In genomic region chr12:54281261-54281638, GRCh38 we compare ENCODE assay signal across 9 cellular contexts. TPM values are rescaled to one million over a fixed set of nuclear protein-coding genes. Genes with fewer than 3 reads are reported as not detected.
DNase-seq lines count a peak whose midpoint lies in the region; ATAC-seq and TF ChIP-seq lines count a peak whose summit lies in the region.
"Not testable (repeated sequence)": the region's sequence is repeated elsewhere in the genome, so short reads cannot be mapped to it uniquely, and the experiment has no call there.
"Had no signal": no experiment of that assay in that cellular context is flagged by ENCODE, and none has a peak within 500 bp of the region (broad histone marks: within the 10 kb centered on the region; RNA-seq: fewer than 3 reads in every experiment).

No MANE protein-coding gene starts in this region.

- not testable (repeated sequence) for H3K4me3 Mint-ChIP-seq in CD4-positive, alpha-beta T cell

- peak overlapping the region; percentile 75 for H4K8ac ChIP-seq in trophoblast cell (ENCODE audit: low read depth, low read length)

- TF ChIP-seq POLR2A in right lobe of liver (IDR thresholded peaks at IDR 0.05): not testable (repeated sequence)

- peaks cover 21% of the 10 kb centered on the region for H3K4me1 Mint-ChIP-seq in CD4-positive, alpha-beta T cell (ENCODE audit: low read depth)

- H2BK120ac ChIP-seq in trophoblast cell (ENCODE audit: insufficient read depth, low read length, poor library complexity): peak overlapping the region; percentile 9

- H2BK5ac ChIP-seq in trophoblast cell (ENCODE audit: low read depth, low read length, poor library complexity): peak overlapping the region; percentile 81

- H4K12ac ChIP-seq in trophoblast cell (ENCODE audit: low read depth, low read length): peak overlapping the region; percentile 61

- not testable (repeated sequence) for DNase-seq in CD4-positive, alpha-beta T cell; RWPE2 (ENCODE audit: low spot score); cardiac fibroblast (ENCODE audit: low read depth in 2 of 2); fibroblast of villous mesenchyme (ENCODE audit: low read depth); right lobe of liver; trophoblast cell; tibial artery

- not testable (repeated sequence) for ATAC-seq in CD4-positive, alpha-beta T cell (ENCODE audit: poor library complexity); RWPE2 (ENCODE audit: low read depth); right lobe of liver

- CTCF ChIA-PET in CD4-positive, alpha-beta T cell (lab: Charles Lee): interaction anchor here (0.8 to 1.1 kb wide), 4 partner anchors 15 to 88 kb away, joined by 3 to 4 read pairs (median 3); no protein-coding TSS in a partner anchor

- H3K4me3 ChIP-seq in HUES48 (ENCODE audit: low read depth, low read length) (peak overlapping the region; percentile 95), RWPE2 (ENCODE audit: severe bottlenecking) (peak overlapping the region; percentile 60), cardiac fibroblast (replicated peaks in 1 of 2; ENCODE audit: low read depth in 2 of 2, low read length in 2 of 2) (peak overlapping the region; percentile 82 to 87), fibroblast of villous mesenchyme (ENCODE audit: low read depth, low read length) (peak overlapping the region; percentile 99), right lobe of liver (peak overlapping the region; percentile 66 to 90 (median 72)), trophoblast cell (ENCODE audit: low read depth, low read length) (peak overlapping the region; percentile 86), tibial artery (peak overlapping the region; percentile 60 to 71)

- H3K14ac ChIP-seq in trophoblast cell (ENCODE audit: low read length): peak overlapping the region; percentile 82

- peak overlapping the region; percentile 46 for H3K4me2 ChIP-seq in trophoblast cell (ENCODE audit: low read length)

- H3K18ac ChIP-seq in trophoblast cell (ENCODE audit: low read length): peak overlapping the region; percentile 17

- not testable (repeated sequence) for H2AFZ ChIP-seq in trophoblast cell (ENCODE audit: insufficient read depth, low read length, poor library complexity)

- POLR2A ChIA-PET in CD4-positive, alpha-beta T cell (lab: Charles Lee): interaction anchor here (0.6 to 3.4 kb wide), 7 partner anchors 10 to 77 kb away, joined by 3 to 82 read pairs (median 29); partner anchors contain the start of gene COPZ1

- H3K36me3 ChIP-seq in HUES48 (ENCODE audit: control insufficient read depth, insufficient read depth, low read length): peaks cover 66% of the 10 kb centered on the region
- H3K36me3 ChIP-seq in RWPE2 (ENCODE audit: low read depth): peaks cover 82% of the 10 kb centered on the region
- H3K36me3 ChIP-seq in right lobe of liver: peaks cover 12 to 44% (median 35%) of the 10 kb centered on the region in 4 donors
- peaks cover 14 to 31% of the 10 kb centered on the region in 2 experiments for H3K36me3 ChIP-seq in trophoblast cell (ENCODE audit: control insufficient read depth in 1 of 2, insufficient read depth in 2 of 2, low read length in 2 of 2)
- peaks cover 40 to 43% (median 41%) of the 10 kb centered on the region in 3 donors for H3K36me3 ChIP-seq in tibial artery

- H3K79me2 ChIP-seq in trophoblast cell (ENCODE audit: control insufficient read depth, insufficient read depth, low read length, poor library complexity): peaks cover 18% of the 10 kb centered on the region

- intact Hi-C loops in CD4-positive, alpha-beta T cell (cut with DNase I, micrococcal nuclease): loop anchor here (2.0 kb wide), 2 partner anchors 44 to 78 kb away; partner anchors contain the start of gene COPZ1 (in 1 of the 2)
- intact Hi-C loops in right lobe of liver (cut with DNase I): not testable (repeated sequence)
- intact Hi-C loops in tibial artery (cut with DNase I; ENCODE audit: low total_unique reads): loop anchor here (2.0 kb wide), 1 partner anchor 78 kb away; no protein-coding TSS in a partner anchor

- not testable (repeated sequence) for H3K27me3 ChIP-seq in CD4-positive, alpha-beta T cell (ENCODE audit: control insufficient read depth, insufficient read depth, low read length); HUES48 (ENCODE audit: control insufficient read depth, insufficient read depth, low read length); RWPE2 (ENCODE audit: insufficient read depth, poor library complexity, severe bottlenecking); right lobe of liver; trophoblast cell (ENCODE audit: insufficient read depth, low read length); tibial artery

- WGBS in right lobe of liver (ENCODE audit: insufficient coverage, low coverage, low lambda C conversion rate, missing lambda C conversion rate): 0% methylated on average over 10 of the region's 10 CpGs
- WGBS in trophoblast cell (ENCODE audit: extremely low coverage, insufficient coverage, insufficient read length): no CpG with 5 or more reads among the region's 10 CpGs

- H2AK5ac ChIP-seq in trophoblast cell (ENCODE audit: low read length): peak overlapping the region; percentile 62

- H3K9me3 ChIP-seq in CD4-positive, alpha-beta T cell (ENCODE audit: control insufficient read depth, low read length); HUES48 (ENCODE audit: control insufficient read depth, insufficient read depth, low read length); RWPE2 (ENCODE audit: severe bottlenecking); right lobe of liver; trophoblast cell (ENCODE audit: insufficient read depth, low read depth, low read length); tibial artery: not testable (repeated sequence)

- peak overlapping the region; percentile 93 for H3K27ac ChIP-seq in CD4-positive, alpha-beta T cell (ENCODE audit: low read depth, low read length)
- peak overlapping the region; percentile 97 for H3K27ac ChIP-seq in HUES48 (ENCODE audit: low read depth, low read length)
- H3K27ac ChIP-seq in RWPE2 (ENCODE audit: poor library complexity, severe bottlenecking): peak overlapping the region; percentile 86
- H3K27ac ChIP-seq in right lobe of liver: peak overlapping the region; percentile 73 to 92 (median 90)
- H3K27ac ChIP-seq in trophoblast cell (ENCODE audit: low read depth, low read length): peak overlapping the region; percentile 77
- peak overlapping the region; percentile 90 to 91 for H3K27ac ChIP-seq in tibial artery

- H3K27ac Mint-ChIP-seq in CD4-positive, alpha-beta T cell: not testable (repeated sequence)

- H3K9me3 Mint-ChIP-seq in CD4-positive, alpha-beta T cell: not testable (repeated sequence)

- not testable (repeated sequence) for H3K23ac ChIP-seq in trophoblast cell (ENCODE audit: low read length)

- H3K36me3 Mint-ChIP-seq in CD4-positive, alpha-beta T cell (ENCODE audit: low read depth): not testable (repeated sequence)

- H3K9ac ChIP-seq in HUES48 (ENCODE audit: low read depth, low read length): peak overlapping the region; percentile 100
- H3K9ac ChIP-seq in trophoblast cell (ENCODE audit: low read length): peak overlapping the region; percentile 96

- TF ChIP-seq CTCF in CD4-positive, alpha-beta T cell (IDR thresholded peaks at IDR 0.05); RWPE2 (IDR thresholded peaks at IDR 0.05; ENCODE audit: poor library complexity, severe bottlenecking); cardiac fibroblast (IDR thresholded peaks at IDR 0.05; ENCODE audit: low read depth, low read length); fibroblast of villous mesenchyme (IDR thresholded peaks at IDR 0.05; ENCODE audit: insufficient read depth, low read depth, low read length); right lobe of liver (IDR thresholded peaks at IDR 0.05); tibial artery (IDR thresholded peaks at IDR 0.05): not testable (repeated sequence)

- H3K4me1 ChIP-seq in HUES48 (ENCODE audit: control insufficient read depth, insufficient read depth, low read length) (peaks cover 24% of the 10 kb centered on the region), RWPE2 (ENCODE audit: insufficient read depth, poor library complexity, severe bottlenecking) (peaks cover 42% of the 10 kb centered on the region), right lobe of liver (peaks cover 0 to 51% (median 17%) of the 10 kb centered on the region in 4 donors), trophoblast cell (ENCODE audit: control insufficient read depth in 1 of 2, insufficient read depth in 2 of 2, low read length in 2 of 2) (peaks cover 4 to 15% of the 10 kb centered on the region in 2 experiments), tibial artery (peaks cover 0 to 70% (median 51%) of the 10 kb centered on the region in 4 donors)

- H3K79me1 ChIP-seq in trophoblast cell (ENCODE audit: low read length): peaks cover 13% of the 10 kb centered on the region

- H3K4ac ChIP-seq in trophoblast cell (ENCODE audit: low read depth, low read length): peak overlapping the region; percentile 89

- not testable (repeated sequence) for H3K27me3 Mint-ChIP-seq in CD4-positive, alpha-beta T cell

- peak overlapping the region; percentile 68 for H4K91ac ChIP-seq in trophoblast cell (ENCODE audit: low read depth, low read length)

- not testable (repeated sequence) for H2BK12ac ChIP-seq in trophoblast cell (ENCODE audit: low read length)

RNA-seq across cellular contexts. Expression of gene HNRNPA1, which starts 0.7 kb away (rescaled TPM):
- total RNA-seq in CD4-positive, alpha-beta T cell: 1,000 to 10,000 TPM; 1,969 to 1,994 TPM
- total RNA-seq in fibroblast of villous mesenchyme (242 and 251 TPM in 2 replicates), right lobe of liver (100 to 1,000 TPM in 5 of 6 experiments, 10 to 100 TPM in 1; 87.3 to 211 (median 161) TPM)
- 1,483 and 1,624 TPM in 2 replicates for polyA plus RNA-seq in trophoblast cell (2013)

RNA-seq across cellular contexts. Expression of gene CBX5, which starts 1.3 kb away (rescaled TPM):
- total RNA-seq in CD4-positive, alpha-beta T cell: 10 to 100 TPM; 38.8 to 38.9 TPM
- total RNA-seq in fibroblast of villous mesenchyme (50.9 and 68.7 TPM in 2 replicates), right lobe of liver (10 to 100 TPM; 14.4 to 23.7 (median 20.1) TPM)
- 58.3 and 62.0 TPM in 2 replicates for polyA plus RNA-seq in trophoblast cell (2013)

RNA-seq across cellular contexts. Expression of gene NFE2, which starts 19.6 kb away (rescaled TPM):
- under 1 TPM in 1 of 2 experiments, not detected in 1; 0.20 TPM for total RNA-seq in CD4-positive, alpha-beta T cell
- total RNA-seq in fibroblast of villous mesenchyme (under 0.01 and 0.43 TPM in 2 replicates), right lobe of liver (1 to 10 TPM in 3 of 6 experiments, under 1 TPM in 3; 0.46 to 2.8 (median 0.99) TPM)
- 0.92 and 0.97 TPM in 2 replicates for polyA plus RNA-seq in trophoblast cell (2013)
- total RNA-seq: activated CD4-positive, alpha-beta memory T cell treated with anti-CD3 and anti-CD28 coated beads for 36 hours had no signal

RNA-seq across cellular contexts. Expression of gene COPZ1, which starts 43.7 kb away (rescaled TPM):
- total RNA-seq in CD4-positive, alpha-beta T cell: 10 to 100 TPM; 31.2 to 33.9 TPM
- total RNA-seq in fibroblast of villous mesenchyme: 95.0 and 139 TPM in 2 replicates
- 10 to 100 TPM; 67.3 to 89.2 (median 74.9) TPM for total RNA-seq in right lobe of liver
- 133 and 138 TPM in 2 replicates for polyA plus RNA-seq in trophoblast cell (2013)
